In genomic region chr11:2497951-2498350, GRCh38 we compare ENCODE assay signal across 16 cellular contexts. TPM values are rescaled to one million over a fixed set of nuclear protein-coding genes. Genes with fewer than 3 reads are reported as not detected.
"Had no signal": no experiment of that assay in that cellular context is flagged by ENCODE, and none has a peak within 500 bp of the region (broad histone marks: within the 10 kb centered on the region; RNA-seq: fewer than 3 reads in every experiment).

No MANE protein-coding gene starts in this region.

RNA-seq across cellular contexts. Expression of gene KCNQ1, which starts 53.1 kb away (rescaled TPM):
- total RNA-seq: astrocyte had no signal

RNA-seq across cellular contexts. Expression of gene TRPM5, which starts 53.6 kb away (rescaled TPM):
- total RNA-seq: activated B cell treated with CpG ODN at 0.5 μM for 24 hours; activated CD4-positive, alpha-beta memory T cell treated with anti-CD3 and anti-CD28 coated beads for 36 hours; activated CD4-positive, alpha-beta T cell treated with anti-CD3 and anti-CD28 coated beads, Interleukin-2, amount 10 ng/mL, durations not matched to agents 24 days and 14 days; activated CD8-positive, alpha-beta memory T cell treated with anti-CD3 and anti-CD28 coated beads, Interleukin-2, amount 10 ng/mL, durations not matched to agents 7 days and 5 days; activated CD8-positive, alpha-beta T cell treated with anti-CD3 and anti-CD28 coated beads for 36 hours; activated naive CD4-positive, alpha-beta T cell treated with anti-CD3 and anti-CD28 coated beads for 36 hours; activated naive CD4-positive, alpha-beta T cell treated with anti-CD3 and anti-CD28 coated beads, Interleukin-2, amount 50 U/mL, for 72 hours; activated naive CD8-positive, alpha-beta T cell treated with anti-CD3 and anti-CD28 coated beads for 36 hours; activated T-cell treated with anti-CD3 and anti-CD28 coated beads, Interleukin-2, amount 50 U/mL, for 4 hours; activated T-helper 1 cell treated with anti-CD3 and anti-CD28 coated beads, Interleukin-12 subunit alpha, Interleukin-12 subunit beta, Interleukin-2, Interleukin-4 antibody, amounts not matched to agents 30 ng/mL and 10 ng/mL and 1 ng/mL, durations not matched to agents 14 hours and 24 hours and 36 hours; activated T-helper 17 cell treated with anti-CD3 and anti-CD28 coated beads, Interleukin-2, amount 50 U/mL, for 72 hours; aorta; astrocyte; breast epithelium; T-helper 1 cell treated with Interleukin-12 subunit alpha and Interleukin-12 subunit beta and Interleukin-4 antibody, amounts not matched to agents 30 ng/mL and 1 ng/mL, for 36 hours; T-helper 2 cell treated with Interferon-gamma antibody and Interleukin-4, amounts not matched to agents 100 ng/mL and 5 ng/mL, for 36 hours had no signal
